ENCODE assay signal across 16 cellular contexts in the genomic region with DNA sequence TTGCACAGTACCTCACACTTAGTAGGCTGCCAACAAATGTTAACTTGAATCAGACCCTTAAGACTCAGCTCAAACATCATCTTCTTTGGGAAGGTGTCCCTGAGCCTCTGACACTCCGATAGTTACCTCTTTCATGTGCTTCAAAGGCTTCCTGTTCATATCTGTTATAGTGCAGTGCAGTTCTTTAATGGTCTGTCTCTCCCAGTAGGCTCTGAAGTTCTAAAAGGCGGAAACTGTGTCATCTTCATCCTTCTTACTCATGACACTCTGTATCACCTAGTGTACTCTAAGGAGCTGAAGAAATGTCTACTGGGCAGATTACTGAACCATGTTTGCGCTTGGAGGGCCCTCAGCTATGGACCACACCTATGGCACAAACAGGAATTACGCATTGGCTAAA. TPM values are rescaled to one million over a fixed set of nuclear protein-coding genes. Genes with fewer than 3 reads are reported as not detected.
DNase-seq lines count a peak whose midpoint lies in the region; ATAC-seq and TF ChIP-seq lines count a peak whose summit lies in the region.
"Had no signal": no experiment of that assay in that cellular context is flagged by ENCODE, and none has a peak within 500 bp of the region (broad histone marks: within the 10 kb centered on the region; RNA-seq: fewer than 3 reads in every experiment).

No MANE protein-coding gene starts in this region.

- intact Hi-C loops in activated CD4-positive, alpha-beta T cell treated with anti-CD3 and anti-CD28 coated beads for 36 hours (cut with DNase I, micrococcal nuclease) = loop anchor here in 1 of 2 experiments (10.0 kb wide), 1 partner anchor 362 kb away; no protein-coding TSS in a partner anchor

- POLR2A ChIA-PET in activated CD4-positive, alpha-beta T cell treated with anti-CD3 and anti-CD28 coated beads for 36 hours (lab: Charles Lee) = no interaction called here
- POLR2A ChIA-PET in activated naive CD8-positive, alpha-beta T cell treated with anti-CD3 and anti-CD28 coated beads, Interleukin-2, amount 10 ng/mL, durations not matched to agents 7 days and 5 days (lab: Charles Lee) = no interaction called here
- POLR2A ChIA-PET in activated CD8-positive, alpha-beta T cell treated with anti-CD3 and anti-CD28 coated beads, Interleukin-2, amount 10 ng/mL, durations not matched to agents 7 days and 5 days (lab: Charles Lee) = no interaction called here

- peak; percentile 57 for ATAC-seq in activated CD4-positive, alpha-beta T cell treated with anti-CD3 and anti-CD28 coated beads for 36 hours
- ATAC-seq in activated naive CD8-positive, alpha-beta T cell treated with anti-CD3 and anti-CD28 coated beads, Interleukin-2, amount 10 ng/mL, durations not matched to agents 7 days and 5 days (ENCODE audit: low read depth) = peak; percentile 28
- ATAC-seq in activated naive CD8-positive, alpha-beta T cell treated with anti-CD3 and anti-CD28 coated beads, Interleukin-2, amount 50 U/mL, for 24 hours = no peak
- no peak for ATAC-seq in activated CD8-positive, alpha-beta T cell treated with anti-CD3 and anti-CD28 coated beads, Interleukin-2, amount 10 ng/mL, durations not matched to agents 7 days and 5 days
- ATAC-seq: GM23338, HCT116, K562, PC-3 had no signal

- no peaks in the 10 kb centered on the region for H3K27me3 Mint-ChIP-seq in activated CD4-positive, alpha-beta T cell treated with anti-CD3 and anti-CD28 coated beads for 36 hours
- H3K27me3 Mint-ChIP-seq in activated naive CD8-positive, alpha-beta T cell treated with anti-CD3 and anti-CD28 coated beads, Interleukin-2, amount 10 ng/mL, durations not matched to agents 7 days and 5 days = peaks cover 1% of the 10 kb centered on the region
- H3K27me3 Mint-ChIP-seq in activated naive CD8-positive, alpha-beta T cell treated with anti-CD3 and anti-CD28 coated beads, Interleukin-2, amount 50 U/mL, for 24 hours = no peaks in the 10 kb centered on the region
- H3K27me3 Mint-ChIP-seq in activated CD8-positive, alpha-beta T cell treated with anti-CD3 and anti-CD28 coated beads, Interleukin-2, amount 10 ng/mL, durations not matched to agents 7 days and 5 days (ENCODE audit: low read depth) = no peaks in the 10 kb centered on the region
- H3K27me3 Mint-ChIP-seq in neural crest cell (ENCODE audit: low read depth) = no peaks in the 10 kb centered on the region

- no peak overlapping the region for H3K4me3 Mint-ChIP-seq in activated CD4-positive, alpha-beta T cell treated with anti-CD3 and anti-CD28 coated beads for 36 hours
- peak overlapping the region; percentile 50 for H3K4me3 Mint-ChIP-seq in activated naive CD8-positive, alpha-beta T cell treated with anti-CD3 and anti-CD28 coated beads, Interleukin-2, amount 10 ng/mL, durations not matched to agents 7 days and 5 days
- H3K4me3 Mint-ChIP-seq in activated naive CD8-positive, alpha-beta T cell treated with anti-CD3 and anti-CD28 coated beads, Interleukin-2, amount 50 U/mL, for 24 hours = no peak overlapping the region
- no peak overlapping the region for H3K4me3 Mint-ChIP-seq in activated CD8-positive, alpha-beta T cell treated with anti-CD3 and anti-CD28 coated beads, Interleukin-2, amount 10 ng/mL, durations not matched to agents 7 days and 5 days
- peak overlapping the region; percentile 64 for H3K4me3 Mint-ChIP-seq in neural crest cell
- H3K4me3 Mint-ChIP-seq: GM23338 had no signal

- H3K27ac Mint-ChIP-seq in activated CD4-positive, alpha-beta T cell treated with anti-CD3 and anti-CD28 coated beads for 36 hours = peak overlapping the region; percentile 75
- H3K27ac Mint-ChIP-seq in activated naive CD8-positive, alpha-beta T cell treated with anti-CD3 and anti-CD28 coated beads, Interleukin-2, amount 10 ng/mL, durations not matched to agents 7 days and 5 days = peak overlapping the region; percentile 77
- no peak overlapping the region for H3K27ac Mint-ChIP-seq in activated naive CD8-positive, alpha-beta T cell treated with anti-CD3 and anti-CD28 coated beads, Interleukin-2, amount 50 U/mL, for 24 hours
- H3K27ac Mint-ChIP-seq in activated CD8-positive, alpha-beta T cell treated with anti-CD3 and anti-CD28 coated beads, Interleukin-2, amount 10 ng/mL, durations not matched to agents 7 days and 5 days = peak overlapping the region; percentile 71
- H3K27ac Mint-ChIP-seq in neural crest cell (ENCODE audit: unreplicated experiment) = no peak overlapping the region
- H3K27ac Mint-ChIP-seq: GM23338 had no signal

- DNase-seq in activated CD4-positive, alpha-beta T cell treated with anti-CD3 and anti-CD28 coated beads for 36 hours = peak; percentile 6
- DNase-seq in activated CD4-positive, alpha-beta T cell treated with anti-CD3 and anti-CD28 coated beads for 1 hour = no peak
- no peak for DNase-seq in activated naive CD8-positive, alpha-beta T cell treated with anti-CD3 and anti-CD28 coated beads, Interleukin-2, amount 10 ng/mL, durations not matched to agents 7 days and 5 days
- DNase-seq in activated naive CD8-positive, alpha-beta T cell treated with anti-CD3 and anti-CD28 coated beads, Interleukin-2, amount 50 U/mL, for 24 hours = no peak
- DNase-seq in activated CD8-positive, alpha-beta T cell treated with anti-CD3 and anti-CD28 coated beads, Interleukin-2, amount 10 ng/mL, durations not matched to agents 7 days and 5 days = peak; percentile 18
- DNase-seq in neural crest cell (ENCODE audit: low read depth, low spot score) (no peak), NCI-H526 (lab: John Stamatoyannopoulos, UW) (no peak), DMS53 treated with DMSO at 0.1 percent for 48 hours (lab: John Stamatoyannopoulos, UW; ENCODE audit: unreplicated experiment) (no peak)
- DNase-seq: BE2C, NCI-H1436, NCI-H2029 treated with DMSO at 0.1 percent for 48 hours, NCI-H82, PC-3 had no signal

- CTCF ChIA-PET in activated CD4-positive, alpha-beta T cell treated with anti-CD3 and anti-CD28 coated beads for 36 hours (lab: Charles Lee) = no interaction called here
- CTCF ChIA-PET in activated CD8-positive, alpha-beta T cell treated with anti-CD3 and anti-CD28 coated beads, Interleukin-2, amount 10 ng/mL, durations not matched to agents 7 days and 5 days (lab: Charles Lee) = interaction anchor here (1.2 kb wide), 1 partner anchor 88 kb away, joined by 3 read pairs; no protein-coding TSS in a partner anchor

- H3K9me3 Mint-ChIP-seq in activated CD4-positive, alpha-beta T cell treated with anti-CD3 and anti-CD28 coated beads for 36 hours (ENCODE audit: low read depth) = no peaks in the 10 kb centered on the region
- H3K9me3 Mint-ChIP-seq in activated naive CD8-positive, alpha-beta T cell treated with anti-CD3 and anti-CD28 coated beads, Interleukin-2, amount 10 ng/mL, durations not matched to agents 7 days and 5 days = no peaks in the 10 kb centered on the region
- H3K9me3 Mint-ChIP-seq in activated naive CD8-positive, alpha-beta T cell treated with anti-CD3 and anti-CD28 coated beads, Interleukin-2, amount 50 U/mL, for 24 hours = no peaks in the 10 kb centered on the region
- no peaks in the 10 kb centered on the region for H3K9me3 Mint-ChIP-seq in activated CD8-positive, alpha-beta T cell treated with anti-CD3 and anti-CD28 coated beads, Interleukin-2, amount 10 ng/mL, durations not matched to agents 7 days and 5 days (ENCODE audit: insufficient read depth)
- H3K9me3 Mint-ChIP-seq in neural crest cell = no peaks in the 10 kb centered on the region
- H3K9me3 Mint-ChIP-seq: GM23338 had no signal

- H3K4me1 Mint-ChIP-seq in activated CD4-positive, alpha-beta T cell treated with anti-CD3 and anti-CD28 coated beads for 36 hours = peaks cover 24% of the 10 kb centered on the region
- H3K4me1 Mint-ChIP-seq in activated naive CD8-positive, alpha-beta T cell treated with anti-CD3 and anti-CD28 coated beads, Interleukin-2, amount 10 ng/mL, durations not matched to agents 7 days and 5 days = peaks cover 18% of the 10 kb centered on the region
- H3K4me1 Mint-ChIP-seq in activated naive CD8-positive, alpha-beta T cell treated with anti-CD3 and anti-CD28 coated beads, Interleukin-2, amount 50 U/mL, for 24 hours = peaks cover 25% of the 10 kb centered on the region
- peaks cover 23% of the 10 kb centered on the region for H3K4me1 Mint-ChIP-seq in activated CD8-positive, alpha-beta T cell treated with anti-CD3 and anti-CD28 coated beads, Interleukin-2, amount 10 ng/mL, durations not matched to agents 7 days and 5 days (ENCODE audit: low read depth)
- H3K4me1 Mint-ChIP-seq in neural crest cell = peaks cover 20% of the 10 kb centered on the region

- TF ChIP-seq CTCF in neural crest cell (conservative IDR thresholded peaks at IDR 0.05) = no peak

- H3K36me3 Mint-ChIP-seq in activated CD4-positive, alpha-beta T cell treated with anti-CD3 and anti-CD28 coated beads for 36 hours (ENCODE audit: low read depth) = no peaks in the 10 kb centered on the region
- H3K36me3 Mint-ChIP-seq in activated naive CD8-positive, alpha-beta T cell treated with anti-CD3 and anti-CD28 coated beads, Interleukin-2, amount 10 ng/mL, durations not matched to agents 7 days and 5 days = no peaks in the 10 kb centered on the region
- no peaks in the 10 kb centered on the region for H3K36me3 Mint-ChIP-seq in activated naive CD8-positive, alpha-beta T cell treated with anti-CD3 and anti-CD28 coated beads, Interleukin-2, amount 50 U/mL, for 24 hours (ENCODE audit: low read depth)
- H3K36me3 Mint-ChIP-seq in activated CD8-positive, alpha-beta T cell treated with anti-CD3 and anti-CD28 coated beads, Interleukin-2, amount 10 ng/mL, durations not matched to agents 7 days and 5 days (ENCODE audit: low read depth) = no peaks in the 10 kb centered on the region
- no peaks in the 10 kb centered on the region for H3K36me3 Mint-ChIP-seq in neural crest cell (ENCODE audit: low read depth)

RNA-seq across cellular contexts. Expression of a gene that starts 2.1 kb away (rescaled TPM):
- 10 to 100 TPM in 1 of 2 experiments, 1 to 10 TPM in 1; 9.1 to 12.4 TPM for total RNA-seq in activated CD4-positive, alpha-beta T cell treated with anti-CD3 and anti-CD28 coated beads for 36 hours
- 10 to 100 TPM; 13.7 to 13.9 TPM for total RNA-seq in activated naive CD8-positive, alpha-beta T cell treated with anti-CD3 and anti-CD28 coated beads, Interleukin-2, amount 10 ng/mL, durations not matched to agents 7 days and 5 days
- total RNA-seq in activated CD8-positive, alpha-beta T cell treated with anti-CD3 and anti-CD28 coated beads, Interleukin-2, amount 10 ng/mL, durations not matched to agents 7 days and 5 days = 10 to 100 TPM; 14.1 to 14.4 TPM
- 8.4 and 9.0 TPM in 2 replicates for total RNA-seq in neural crest cell

Comparison
In these comparisons a context has a peak if more than half of its experiments do, and no peak if none do; other contexts are left out.
1. ATAC-seq: peak in activated CD4-positive, alpha-beta T cell treated with anti-CD3 and anti-CD28 coated beads for 36 hours (single experiment) and activated naive CD8-positive, alpha-beta T cell treated with anti-CD3 and anti-CD28 coated beads, Interleukin-2, amount 10 ng/mL, durations not matched to agents 7 days and 5 days (single experiment); none in activated naive CD8-positive, alpha-beta T cell treated with anti-CD3 and anti-CD28 coated beads, Interleukin-2, amount 50 U/mL, for 24 hours (single experiment) and activated CD8-positive, alpha-beta T cell treated with anti-CD3 and anti-CD28 coated beads, Interleukin-2, amount 10 ng/mL, durations not matched to agents 7 days and 5 days (single experiment).
2. DNase-seq: peak in activated CD4-positive, alpha-beta T cell treated with anti-CD3 and anti-CD28 coated beads for 36 hours (single experiment) and activated CD8-positive, alpha-beta T cell treated with anti-CD3 and anti-CD28 coated beads, Interleukin-2, amount 10 ng/mL, durations not matched to agents 7 days and 5 days (single experiment); none in activated CD4-positive, alpha-beta T cell treated with anti-CD3 and anti-CD28 coated beads for 1 hour (single experiment), activated naive CD8-positive, alpha-beta T cell treated with anti-CD3 and anti-CD28 coated beads, Interleukin-2, amount 10 ng/mL, durations not matched to agents 7 days and 5 days (single experiment), activated naive CD8-positive, alpha-beta T cell treated with anti-CD3 and anti-CD28 coated beads, Interleukin-2, amount 50 U/mL, for 24 hours (single experiment), neural crest cell (single experiment), NCI-H526 (0 of 2) and DMS53 treated with DMSO at 0.1 percent for 48 hours (single experiment).
3. H3K27ac Mint-ChIP-seq: peak in activated CD4-positive, alpha-beta T cell treated with anti-CD3 and anti-CD28 coated beads for 36 hours (single experiment), activated naive CD8-positive, alpha-beta T cell treated with anti-CD3 and anti-CD28 coated beads, Interleukin-2, amount 10 ng/mL, durations not matched to agents 7 days and 5 days (single experiment) and activated CD8-positive, alpha-beta T cell treated with anti-CD3 and anti-CD28 coated beads, Interleukin-2, amount 10 ng/mL, durations not matched to agents 7 days and 5 days (single experiment); none in activated naive CD8-positive, alpha-beta T cell treated with anti-CD3 and anti-CD28 coated beads, Interleukin-2, amount 50 U/mL, for 24 hours (single experiment) and neural crest cell (single experiment).
4. H3K4me3 Mint-ChIP-seq: peak in activated naive CD8-positive, alpha-beta T cell treated with anti-CD3 and anti-CD28 coated beads, Interleukin-2, amount 10 ng/mL, durations not matched to agents 7 days and 5 days (single experiment) and neural crest cell (single experiment); none in activated CD4-positive, alpha-beta T cell treated with anti-CD3 and anti-CD28 coated beads for 36 hours (single experiment), activated naive CD8-positive, alpha-beta T cell treated with anti-CD3 and anti-CD28 coated beads, Interleukin-2, amount 50 U/mL, for 24 hours (single experiment) and activated CD8-positive, alpha-beta T cell treated with anti-CD3 and anti-CD28 coated beads, Interleukin-2, amount 10 ng/mL, durations not matched to agents 7 days and 5 days (single experiment).